22 cellular contexts compared by ENCODE assay signal in the genomic region with DNA sequence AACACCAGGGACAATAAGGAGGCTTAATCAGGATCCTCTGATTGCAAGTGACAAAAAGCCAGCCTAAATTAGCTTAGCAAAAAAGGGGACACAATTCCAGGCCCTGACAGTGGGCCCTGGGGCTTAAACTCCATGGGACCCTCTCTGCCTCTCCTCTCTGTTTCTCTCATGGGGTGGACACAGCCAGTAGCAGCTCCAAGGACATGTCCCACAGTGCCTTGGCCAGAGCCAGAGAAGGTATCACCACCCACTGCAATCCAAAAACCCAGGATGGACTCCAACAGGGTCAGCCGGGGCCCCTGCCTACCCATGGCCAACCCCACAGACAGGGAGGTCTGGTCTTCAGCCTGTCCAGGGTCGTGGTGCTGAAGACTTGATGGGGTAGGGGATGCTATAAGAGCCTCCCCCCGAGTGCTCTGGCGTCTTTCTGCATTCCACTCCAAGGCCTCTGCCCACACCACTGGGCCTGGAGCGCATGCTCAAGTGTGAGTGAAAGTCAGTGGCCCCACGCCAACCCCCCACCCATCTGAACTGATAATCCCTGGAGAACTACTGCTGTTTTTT. TPM values are rescaled to one million over a fixed set of nuclear protein-coding genes. Genes with fewer than 3 reads are reported as not detected.
"Had no signal": no experiment of that assay in that cellular context is flagged by ENCODE, and none has a peak within 500 bp of the region (broad histone marks: within the 10 kb centered on the region; RNA-seq: fewer than 3 reads in every experiment).

No MANE protein-coding gene starts in this region.

- H3K4me1 Mint-ChIP-seq: naive thymus-derived CD8-positive, alpha-beta T cell; stimulated activated memory B cell treated with anti-CD40 and anti-IgM and Interleukin-4, amounts not matched to agents 10 μg/mL and 1 μg/mL and 100 μg/mL, for 72 hours; stimulated activated naive CD8-positive, alpha-beta T cell treated with anti-CD3 and anti-CD28 coated beads, Interleukin-15, amount 100 ng/mL, for 72 hours had no signal

- H3K9me3 Mint-ChIP-seq: endodermal cell had no signal

- H3K36me3 ChIP-seq: ovary, right lobe of liver, tibial nerve had no signal

- H3K36me3 Mint-ChIP-seq: stimulated activated memory B cell treated with anti-CD40 and anti-IgM and Interleukin-4, amounts not matched to agents 10 μg/mL and 1 μg/mL and 100 μg/mL, for 72 hours had no signal

- H3K4me3 ChIP-seq: ovary, right lobe of liver, testis, tibial nerve had no signal

- DNase-seq: dermis blood vessel endothelial cell; effector CD4-positive, alpha-beta T cell; endodermal cell; erythroblast; foreskin keratinocyte; left colon; mammary epithelial cell; naive thymus-derived CD8-positive, alpha-beta T cell; nucleus accumbens; ovary; right lobe of liver; stimulated activated CD4-positive, alpha-beta T cell treated with anti-CD3 and anti-CD28 coated beads, Interleukin-15, amount 100 ng/mL, for 24 hours; stimulated activated CD4-positive, alpha-beta T cell treated with anti-CD3 and anti-CD28 coated beads, Interleukin-1b, Interleukin-23, amount 100 ng/mL, for 48 hours; stimulated activated CD4-positive, alpha-beta T cell treated with anti-CD3 and anti-CD28 coated beads, Interleukin-4, amount 100 ng/mL, for 24 hours; stimulated activated naive CD8-positive, alpha-beta T cell treated with anti-CD3 and anti-CD28 coated beads, Interleukin-15, amount 100 ng/mL, for 72 hours; testis had no signal

- H3K4me3 Mint-ChIP-seq: endodermal cell; naive thymus-derived CD8-positive, alpha-beta T cell; neural crest cell; stimulated activated memory B cell treated with anti-CD40 and anti-IgM and Interleukin-4, amounts not matched to agents 10 μg/mL and 1 μg/mL and 100 μg/mL, for 72 hours; stimulated activated naive CD8-positive, alpha-beta T cell treated with anti-CD3 and anti-CD28 coated beads, Interleukin-15, amount 100 ng/mL, for 72 hours had no signal

- H3K27ac Mint-ChIP-seq: endodermal cell; progenitor cell of endocrine pancreas; stimulated activated memory B cell treated with anti-CD40 and anti-IgM and Interleukin-4, amounts not matched to agents 10 μg/mL and 1 μg/mL and 100 μg/mL, for 72 hours; stimulated activated naive CD8-positive, alpha-beta T cell treated with anti-CD3 and anti-CD28 coated beads, Interleukin-15, amount 100 ng/mL, for 72 hours had no signal

- H3K4me1 ChIP-seq: foreskin keratinocyte, right lobe of liver, testis had no signal

- ATAC-seq: foreskin keratinocyte; left colon; naive thymus-derived CD8-positive, alpha-beta T cell; right lobe of liver; stimulated activated memory B cell treated with anti-CD40 and anti-IgM and Interleukin-4, amounts not matched to agents 10 μg/mL and 1 μg/mL and 100 μg/mL, for 72 hours; stimulated activated naive CD8-positive, alpha-beta T cell treated with anti-CD3 and anti-CD28 coated beads, Interleukin-15, amount 100 ng/mL, for 72 hours had no signal

- H3K27ac ChIP-seq: foreskin keratinocyte, ovary, right lobe of liver, testis, tibial nerve had no signal

- H3K27me3 ChIP-seq: ovary, right lobe of liver, testis, tibial nerve had no signal

- H3K9me3 ChIP-seq: right lobe of liver, testis had no signal

RNA-seq across cellular contexts. Expression of a gene that starts 19.7 kb away (rescaled TPM):
- total RNA-seq: kidney epithelial cell; mononuclear cell; naive thymus-derived CD8-positive, alpha-beta T cell had no signal
- polyA plus RNA-seq: naive thymus-derived CD8-positive, alpha-beta T cell had no signal
